Comparison of ENCODE assay signal across 13 cellular contexts in genomic region chr2:203908344-203909185, GRCh38. TPM values are rescaled to one million over a fixed set of nuclear protein-coding genes. Genes with fewer than 3 reads are reported as not detected.
DNase-seq lines count a peak whose midpoint lies in the region; ATAC-seq and TF ChIP-seq lines count a peak whose summit lies in the region.
"Had no signal": no experiment of that assay in that cellular context is flagged by ENCODE, and none has a peak within 500 bp of the region (broad histone marks: within the 10 kb centered on the region; RNA-seq: fewer than 3 reads in every experiment).

No MANE protein-coding gene starts in this region.

- H3K4me1 Mint-ChIP-seq in T-helper 17 cell: peaks cover 11% of the 10 kb centered on the region

- H3K27me3 Mint-ChIP-seq in T-helper 17 cell: no peaks in the 10 kb centered on the region

- H4K20me1 ChIP-seq in KMS-11 (ENCODE audit: insufficient read depth) (no peaks in the 10 kb centered on the region), hepatocyte (ENCODE audit: insufficient read depth, poor library complexity, severe bottlenecking) (no peaks in the 10 kb centered on the region)

- H3K9me3 ChIP-seq in T-helper 17 cell (ENCODE audit: control insufficient read depth, low read length, poor library complexity, severe bottlenecking) (no peaks in the 10 kb centered on the region), hepatocyte (ENCODE audit: low read depth) (no peaks in the 10 kb centered on the region), skeletal muscle tissue (ENCODE audit: control insufficient read depth in 3 of 3, low read length in 3 of 3) (no peaks in the 10 kb centered on the region)
- H3K9me3 ChIP-seq: SJCRH30 had no signal

- H2AFZ ChIP-seq in KMS-11 (ENCODE audit: low read depth) (peak overlapping the region; percentile 67), hepatocyte (peak overlapping the region; percentile 16)

- H3K79me2 ChIP-seq in KMS-11 (ENCODE audit: insufficient read depth, low read depth) (peaks cover 3% of the 10 kb centered on the region; the same call in 1 of the 2 replicates), hepatocyte (no peaks in the 10 kb centered on the region)

- H3K36me3 Mint-ChIP-seq in T-helper 17 cell (ENCODE audit: low read depth): no peaks in the 10 kb centered on the region
- H3K36me3 Mint-ChIP-seq: type B pancreatic cell had no signal

- H3K9me2 ChIP-seq in hepatocyte (replicated peaks; ENCODE audit: insufficient read depth): no peaks in the 10 kb centered on the region

- H3K27me3 ChIP-seq in KMS-11 (ENCODE audit: insufficient read depth, low read depth) (no peaks in the 10 kb centered on the region), hepatocyte (no peaks in the 10 kb centered on the region), skeletal muscle tissue (ENCODE audit: control insufficient read depth in 3 of 3, insufficient read depth in 3 of 3, low read length in 3 of 3) (no peaks in the 10 kb centered on the region)
- H3K27me3 ChIP-seq: SJCRH30 had no signal

- H3K4me1 ChIP-seq in KMS-11 (ENCODE audit: low read depth, poor library complexity, severe bottlenecking) (peaks cover 27% of the 10 kb centered on the region), hepatocyte (ENCODE audit: insufficient read depth) (peaks cover 9% of the 10 kb centered on the region), skeletal muscle tissue (ENCODE audit: control insufficient read depth in 3 of 3, insufficient read depth in 3 of 3, low read length in 3 of 3) (peaks cover 10 to 16% (median 15%) of the 10 kb centered on the region in 3 donors)

- peak overlapping the region; percentile 80 for H3K4me3 Mint-ChIP-seq in T-helper 17 cell
- H3K4me3 Mint-ChIP-seq: type B pancreatic cell had no signal

- no peak for DNase-seq in T-helper 17 cell
- DNase-seq in hepatocyte (ENCODE audit: low spot score): no peak
- no peak for DNase-seq in RKO (ENCODE audit: low spot score)
- no peak for DNase-seq in hepatic stellate cell (ENCODE audit: low spot score)
- DNase-seq: activated CD4-positive, alpha-beta T cell treated with anti-CD3 and anti-CD28 coated beads, Interleukin-2, amount 50 U/mL, for 4 hours had no signal

- H3K9ac ChIP-seq in KMS-11 (peak overlapping the region; percentile 33; the same call in 1 of the 2 replicates), skeletal muscle tissue (ENCODE audit: low read depth in 1 of 3, low read length in 3 of 3) (no peak overlapping the region)

- no peak overlapping the region for H3K4me3 ChIP-seq in KMS-11 (IDR thresholded peaks at IDR 0.05; ENCODE audit: insufficient read depth, low read depth, low read length)
- no peak overlapping the region for H3K4me3 ChIP-seq in hepatocyte
- peak overlapping the region in 1 of 3 donors; percentile 61 for H3K4me3 ChIP-seq in skeletal muscle tissue (ENCODE audit: low read length in 3 of 3)
- H3K4me3 ChIP-seq: K562 had no signal

- H3K27ac ChIP-seq in KMS-11: peak overlapping the region; percentile 64
- peak overlapping the region; percentile 6 for H3K27ac ChIP-seq in hepatocyte
- H3K27ac ChIP-seq in skeletal muscle tissue (ENCODE audit: low read depth, low read length): peak overlapping the region; percentile 43

- ATAC-seq in T-helper 17 cell (peak; percentile 64), HG03045 (IDR thresholded peaks at IDR 0.05; ENCODE audit: unreplicated experiment) (no peak), HG02973 (IDR thresholded peaks at IDR 0.05; ENCODE audit: unreplicated experiment) (no peak)
- ATAC-seq: K562 had no signal

- H3K4me2 ChIP-seq in KMS-11 (peak overlapping the region; percentile 89), hepatocyte (peak overlapping the region; percentile 57)

- H3K36me3 ChIP-seq in KMS-11 (ENCODE audit: insufficient read depth) (no peaks in the 10 kb centered on the region), hepatocyte (replicated peaks; ENCODE audit: insufficient read depth, low read depth) (no peaks in the 10 kb centered on the region), skeletal muscle tissue (ENCODE audit: control insufficient read depth in 3 of 3, insufficient read depth in 3 of 3, low read length in 3 of 3) (no peaks in the 10 kb centered on the region)
- H3K36me3 ChIP-seq: SJCRH30 had no signal

- 95% methylated on average over 7 of the region's 7 CpGs for WGBS in hepatocyte (ENCODE audit: low lambda C conversion rate, missing lambda C conversion rate)

- TF ChIP-seq CTCF in KMS-11 (conservative IDR thresholded peaks at IDR 0.05; ENCODE audit: low read depth, low read length) (no peak), hepatocyte (IDR thresholded peaks at IDR 0.05; ENCODE audit: poor library complexity) (no peak)

- H3K27ac Mint-ChIP-seq in T-helper 17 cell: peak overlapping the region; percentile 51
- H3K27ac Mint-ChIP-seq: type B pancreatic cell had no signal

RNA-seq across cellular contexts. Expression of gene ICOS, which starts 28.0 kb away (rescaled TPM):
- total RNA-seq in T-helper 17 cell: 100 to 1,000 TPM in 1 of 2 donors, 10 to 100 TPM in 1; 71.5 to 122 TPM
- 0.08 and 0.10 TPM in 2 replicates for total RNA-seq in hepatocyte
- not detected in 2 replicates for polyA plus RNA-seq in hepatocyte
- total RNA-seq in skeletal muscle tissue: 0.52 TPM
- total RNA-seq: Daoy, K562, SJCRH30 had no signal
- polyA plus RNA-seq: K562 had no signal

RNA-seq across cellular contexts. Expression of gene CTLA4, which starts 41.0 kb away (rescaled TPM):
- total RNA-seq in T-helper 17 cell (100 to 1,000 TPM in 1 of 2 donors, 10 to 100 TPM in 1; 77.2 to 109 TPM), hepatocyte (not detected in 2 replicates), skeletal muscle tissue (not detected)
- not detected in 2 replicates for polyA plus RNA-seq in hepatocyte
- total RNA-seq: Daoy, SJCRH30 had no signal

Comparison
In these comparisons a context has a peak if more than half of its experiments do, and no peak if none do; other contexts are left out.
1. H3K27ac ChIP-seq: peak in every context shown above with its lines; median percentile 64 in KMS-11; 43 in skeletal muscle tissue; 6 in hepatocyte.
2. RNA of gene ICOS, which starts 28.0 kb away (total RNA-seq): 71.5 to 122 TPM in T-helper 17 cell; 0.52 TPM in skeletal muscle tissue (single experiment) and 0.08 to 0.10 TPM in hepatocyte; every median in the first group is over 10 times any median in the second.
3. RNA of gene CTLA4, which starts 41.0 kb away (total RNA-seq): 77.2 to 109 TPM in T-helper 17 cell; not detected in hepatocyte and not detected in skeletal muscle tissue (single experiment); every median in the first group is over 10 times any median in the second.